Comparison of ENCODE assay signal across 15 cellular contexts in the genomic region with DNA sequence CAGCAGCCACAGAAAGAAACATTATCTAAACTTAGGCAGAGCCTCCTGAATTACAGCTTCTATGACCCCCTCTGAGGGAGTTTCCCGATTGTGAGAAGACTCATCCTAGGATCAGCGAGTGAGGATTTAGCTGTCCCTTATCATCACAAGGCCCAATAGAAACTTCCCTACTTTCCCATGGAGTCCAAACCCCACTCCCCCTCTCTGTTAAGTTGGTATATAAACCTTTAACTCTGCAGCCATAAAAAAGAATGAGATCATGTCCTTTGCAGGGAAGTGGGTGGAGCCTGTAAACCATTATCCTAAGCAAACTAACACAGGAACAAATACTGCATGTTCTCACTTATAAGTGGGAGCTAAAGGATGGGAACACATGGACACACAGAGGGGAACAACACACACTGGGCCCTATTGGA.
A peak's percentile ranks its signal among the peaks of the same experiment; 100 is the strongest.
DNase-seq lines count a peak whose midpoint lies in the region; FAIRE-seq and TF ChIP-seq lines count a peak whose summit lies in the region.
"Had no signal": no experiment of that assay in that cellular context is flagged by ENCODE, and none has a peak within 500 bp of the region (broad histone marks: within the 10 kb centered on the region; RNA-seq: fewer than 3 reads in every experiment).

No MANE protein-coding gene starts in this region.

- no peak overlapping the region for H3K56ac ChIP-seq in H1 (replicated peaks; ENCODE audit: insufficient read length, low read depth, low read length)

- H4K5ac ChIP-seq in H1 (ENCODE audit: insufficient read length, low read depth, low read length), result no peak overlapping the region

- H3K27ac ChIP-seq in H1 (ENCODE audit: low read depth, low read length), result no peak overlapping the region
- H3K27ac ChIP-seq: body of pancreas, neutrophil had no signal

- H3K36me3 ChIP-seq in Loucy (ENCODE audit: insufficient read depth, low read length) (no peaks in the 10 kb centered on the region), H1 (ENCODE audit: control insufficient read depth in 2 of 4, insufficient read depth in 4 of 4, low read length in 3 of 4) (no peaks in the 10 kb centered on the region)
- H3K36me3 ChIP-seq: neutrophil had no signal

- H3K4me1 ChIP-seq in Loucy (ENCODE audit: insufficient read depth, low read length, poor library complexity, severe bottlenecking), result peaks cover 6% of the 10 kb centered on the region
- no peaks in the 10 kb centered on the region; a peak in 2 of 7 replicates for H3K4me1 ChIP-seq in H1 (replicated peaks in 1 of 4; ENCODE audit: control insufficient read depth in 3 of 4, insufficient read depth in 4 of 4, low read length in 3 of 4)
- H3K4me1 ChIP-seq: body of pancreas had no signal

- H3K4me1 Mint-ChIP-seq in osteocyte (ENCODE audit: unreplicated experiment), result peaks cover 3% of the 10 kb centered on the region

- FAIRE-seq in H1 (lab: Jason Lieb, UNC), result peak; percentile 28
- FAIRE-seq: A204.1 had no signal

- no peaks in the 10 kb centered on the region; the same call in 1 of the 2 replicates for H3K23me2 ChIP-seq in H1 (ENCODE audit: low read depth, low read length)

- H3K27ac Mint-ChIP-seq in osteocyte (ENCODE audit: unreplicated experiment), result no peak overlapping the region
- H3K27ac Mint-ChIP-seq: effector memory CD8-positive, alpha-beta T cell had no signal

- H4K91ac ChIP-seq in H1 (replicated peaks; ENCODE audit: insufficient read length, low read length), result no peak overlapping the region

- 89% methylated on average over 2 of the region's 2 CpGs; no CpG with 5 or more reads in 1 of the 2 experiments for WGBS in H1 (ENCODE audit: extremely low coverage in 1 of 2, insufficient coverage in 1 of 2, insufficient read length in 1 of 2, insufficient replicate concordance in 2 of 2, low coverage in 1 of 2, low lambda C conversion rate in 2 of 2, missing lambda C conversion rate in 1 of 2), 2 experiments

- no peak for TF ChIP-seq RAD21 in H1 (IDR thresholded peaks at IDR 0.05 in 1 of 2, conservative IDR thresholded peaks at IDR 0.05 in 1 of 2; ENCODE audit: low read depth in 2 of 2, low read length in 2 of 2)

- H4K20me1 ChIP-seq in Loucy (ENCODE audit: insufficient read depth, low read length, poor library complexity, severe bottlenecking), result no peaks in the 10 kb centered on the region
- H4K20me1 ChIP-seq in H1 (replicated peaks in 1 of 2; ENCODE audit: control insufficient read depth in 1 of 2, insufficient read depth in 2 of 2, low read length in 2 of 2), result no peaks in the 10 kb centered on the region

- no peak overlapping the region for H3K18ac ChIP-seq in H1 (ENCODE audit: extremely low read depth, low read length)

- POLR2A ChIA-PET in H1 (lab: Charles Lee; ENCODE audit: partially characterized antibody), result no interaction called here

- peak in 2 of 3 experiments; percentile 5 to 21 for DNase-seq in NCI-H1417 (lab: John Stamatoyannopoulos, UW)
- no peak for DNase-seq in NCI-H1417 treated with DMSO at 0.1 percent for 48 hours (lab: John Stamatoyannopoulos, UW)
- DNase-seq in H1 (ENCODE audit: low read depth in 1 of 2, low spot score in 2 of 2), result no peak
- peak; percentile 84 for DNase-seq in renal cortical epithelial cell (ENCODE audit: low read depth)
- DNase-seq in GM10266 (ENCODE audit: extremely low spot score), result no peak
- DNase-seq in osteocyte (ENCODE audit: extremely low spot score, unreplicated experiment), result no peak
- DNase-seq in NOMO-1 (lab: John Stamatoyannopoulos, UW; ENCODE audit: unreplicated experiment in 2 of 2), result no peak
- DNase-seq: activated CD4-positive, alpha-beta T cell treated with anti-CD3 and anti-CD28 coated beads, Interleukin-2, amount 50 U/mL, for 4 hours; activated effector memory CD4-positive, alpha-beta T cell treated with anti-CD3 and anti-CD28 coated beads, Interleukin-2, amount 50 U/mL, for 16 hours; body of pancreas; effector memory CD8-positive, alpha-beta T cell; NCI-H2227 treated with DMSO at 0.1 percent for 48 hours had no signal

- CTCF ChIA-PET in H1 (lab: Charles Lee; ENCODE audit: partially characterized antibody), result no interaction called here

- no peak overlapping the region for H3K4me3 Mint-ChIP-seq in osteocyte (ENCODE audit: unreplicated experiment)
- H3K4me3 Mint-ChIP-seq: effector memory CD8-positive, alpha-beta T cell had no signal

- no peak overlapping the region for H4K8ac ChIP-seq in H1 (ENCODE audit: extremely low read depth, insufficient read depth, low read length)

- no peaks in the 10 kb centered on the region for H3K36me3 Mint-ChIP-seq in osteocyte (ENCODE audit: unreplicated experiment)

- no peaks in the 10 kb centered on the region for H3K79me2 ChIP-seq in Loucy (ENCODE audit: insufficient read depth, low read length)
- H3K79me2 ChIP-seq in H1 (ENCODE audit: control insufficient read depth in 1 of 2, insufficient read depth in 2 of 2, low read length in 2 of 2), result no peaks in the 10 kb centered on the region

- no peaks in the 10 kb centered on the region for H3K9me2 ChIP-seq in Loucy (replicated peaks; ENCODE audit: low read depth, low read length)

- H3F3A ChIP-seq in Loucy (ENCODE audit: low read depth), result no peaks in the 10 kb centered on the region

- H3K4ac ChIP-seq in H1 (replicated peaks; ENCODE audit: insufficient read length, low read depth, low read length), result no peak overlapping the region

- H3K23ac ChIP-seq in H1 (ENCODE audit: insufficient read length), result no peak overlapping the region

- H2BK20ac ChIP-seq in H1 (ENCODE audit: low read length), result no peak overlapping the region

- H2BK120ac ChIP-seq in H1 (replicated peaks; ENCODE audit: low read depth, low read length), result no peak overlapping the region

- no peaks in the 10 kb centered on the region for H3K27me3 ChIP-seq in Loucy (ENCODE audit: insufficient read depth, low read length, poor library complexity, severe bottlenecking)
- H3K27me3 ChIP-seq in H1 (replicated peaks in 1 of 4; ENCODE audit: control insufficient read depth in 3 of 4, extremely low read depth in 1 of 4, insufficient read depth in 3 of 4, low read length in 3 of 4), result no peaks in the 10 kb centered on the region
- H3K27me3 ChIP-seq: body of pancreas, neutrophil had no signal

- no peak for TF ChIP-seq CTCF in Loucy (conservative IDR thresholded peaks at IDR 0.05; ENCODE audit: low read length)
- no peak for TF ChIP-seq CTCF in H1 (IDR thresholded peaks at IDR 0.05; ENCODE audit: control extremely low read depth in 1 of 3, insufficient read depth in 1 of 3, low read depth in 1 of 3, low read length in 3 of 3)
- no peak for TF ChIP-seq CTCF in GM10266 (IDR thresholded peaks at IDR 0.05; ENCODE audit: control insufficient read depth, insufficient read depth, low read depth, missing control alignments)
- no peak for TF ChIP-seq CTCF in osteocyte (IDR thresholded peaks at IDR 0.05)

- H3K9me3 ChIP-seq in Loucy (ENCODE audit: insufficient read depth, low read depth, low read length), result no peaks in the 10 kb centered on the region
- H3K9me3 ChIP-seq in H1 (ENCODE audit: insufficient read depth in 2 of 2, low read depth in 1 of 2, low read length in 1 of 2), result 0 out of 4 replicates have a peak, but pooled peaks cover 0 to 5% of the 10 kb centered on the region in 2 experiments
- H3K9me3 ChIP-seq: body of pancreas, neutrophil had no signal

- TF ChIP-seq POLR2A in H1 (IDR thresholded peaks at IDR 0.05; ENCODE audit: control extremely low read depth in 1 of 2, low read depth in 2 of 2, low read length in 2 of 2), result no peak

- H2BK5ac ChIP-seq in H1 (ENCODE audit: low read depth, low read length), result no peak overlapping the region

- no peak overlapping the region for H3K4me2 ChIP-seq in Loucy (ENCODE audit: low read depth, low read length, poor library complexity, severe bottlenecking)
- H3K4me2 ChIP-seq in H1 (ENCODE audit: insufficient read depth in 1 of 2, low read depth in 2 of 2, low read length in 2 of 2), result no peak overlapping the region

- no peaks in the 10 kb centered on the region for H3K9me3 Mint-ChIP-seq in osteocyte (ENCODE audit: unreplicated experiment)
- H3K9me3 Mint-ChIP-seq: effector memory CD8-positive, alpha-beta T cell had no signal

- peak overlapping the region; percentile 18; the same call in 1 of the 2 replicates for H2AFZ ChIP-seq in Loucy (ENCODE audit: low read length)
- peak overlapping the region; percentile 45; the same call in 1 of the 2 replicates for H2AFZ ChIP-seq in H1 (ENCODE audit: low read length)

- H3K14ac ChIP-seq in H1 (ENCODE audit: insufficient read length), result no peak overlapping the region

- TF ChIP-seq EP300 in H1 (IDR thresholded peaks at IDR 0.05; ENCODE audit: borderline replicate concordance in 1 of 2, low read depth in 2 of 2, low read length in 2 of 2), result no peak

- H3K79me1 ChIP-seq in H1 (ENCODE audit: low read depth, low read length), result no peaks in the 10 kb centered on the region

- no peak overlapping the region for H2BK15ac ChIP-seq in H1 (ENCODE audit: low read length)

- H2AK5ac ChIP-seq in H1 (ENCODE audit: low read depth, low read length), result no peak overlapping the region

- no peak overlapping the region for H2BK12ac ChIP-seq in H1 (ENCODE audit: low read depth, low read length)

- no peaks in the 10 kb centered on the region for H3K27me3 Mint-ChIP-seq in osteocyte (ENCODE audit: unreplicated experiment)
- H3K27me3 Mint-ChIP-seq: effector memory CD8-positive, alpha-beta T cell had no signal

- H3K9ac ChIP-seq in Loucy (ENCODE audit: low read depth, low read length, poor library complexity, severe bottlenecking), result no peak overlapping the region
- no peak overlapping the region for H3K9ac ChIP-seq in H1 (replicated peaks in 1 of 4; ENCODE audit: extremely low read depth in 1 of 4, low read depth in 3 of 4, low read length in 3 of 4)

- H3K4me3 ChIP-seq in Loucy (ENCODE audit: low read length, poor library complexity, severe bottlenecking) (no peak overlapping the region), H1 (ENCODE audit: extremely low read depth in 1 of 4, insufficient read depth in 2 of 4, low read depth in 3 of 4, low read length in 4 of 4) (no peak overlapping the region)
- H3K4me3 ChIP-seq: body of pancreas had no signal

TF ChIP-seq in H1, 55 proteins besides CTCF, POLR2A, EP300 and RAD21 (continues in another document):
- no peak for TF ChIP-seq CBX8 (IDR thresholded peaks at IDR 0.05; ENCODE audit: borderline replicate concordance, low read depth, low read length)
- no peak for TF ChIP-seq SP4 (IDR thresholded peaks at IDR 0.05; ENCODE audit: low read length)
- TF ChIP-seq TAF1 (IDR thresholded peaks at IDR 0.05; ENCODE audit: low read depth, low read length), result no peak
- no peak for TF ChIP-seq JUN (IDR thresholded peaks at IDR 0.05; ENCODE audit: low read depth, low read length)
- no peak for TF ChIP-seq CBX5 (IDR thresholded peaks at IDR 0.05; ENCODE audit: low read depth, low read length)
- TF ChIP-seq SP1 (IDR thresholded peaks at IDR 0.05; ENCODE audit: low read depth, low read length), result no peak
- TF ChIP-seq POLR2AphosphoS5 (IDR thresholded peaks at IDR 0.05; ENCODE audit: low read depth, low read length), result no peak

Comparison
In these comparisons a context has a peak if more than half of its experiments do, and no peak if none do; other contexts are left out.
1. DNase-seq: peak in NCI-H1417 (2 of 3) and renal cortical epithelial cell (single experiment); none in NCI-H1417 treated with DMSO at 0.1 percent for 48 hours (single experiment), H1 (0 of 2), GM10266 (single experiment), osteocyte (single experiment) and NOMO-1 (0 of 2).